22 cellular contexts compared by ENCODE assay signal in genomic region chr3:116524455-116524854, GRCh38.
DNase-seq lines count a peak whose midpoint lies in the region; TF ChIP-seq lines count a peak whose summit lies in the region.
"Had no signal": no experiment of that assay in that cellular context is flagged by ENCODE, and none has a peak within 500 bp of the region (broad histone marks: within the 10 kb centered on the region; RNA-seq: fewer than 3 reads in every experiment).

No MANE protein-coding gene starts in this region.

- no peak for TF ChIP-seq CTCF in fibroblast of mammary gland (conservative IDR thresholded peaks at IDR 0.05; ENCODE audit: control insufficient read depth, insufficient read depth, low read depth, low read length)
- TF ChIP-seq CTCF in right atrium auricular region (IDR thresholded peaks at IDR 0.05) = no peak

- H3K4me3 ChIP-seq in fibroblast of mammary gland (ENCODE audit: control insufficient read depth, low read depth, low read length) (no peak overlapping the region), right atrium auricular region (no peak overlapping the region)

- H3K36me3 ChIP-seq in right atrium auricular region = no peaks in the 10 kb centered on the region
- H3K36me3 ChIP-seq: BE2C had no signal

- no peaks in the 10 kb centered on the region for H3K9me3 ChIP-seq in right atrium auricular region
- H3K9me3 ChIP-seq: BE2C had no signal

- peak; percentile 28 for DNase-seq in AG08396 (ENCODE audit: low spot score)
- peak; percentile 33 for DNase-seq in HS-5 (ENCODE audit: low read depth)
- peak; percentile 2 for DNase-seq in amniotic epithelial cell (ENCODE audit: low read depth)
- peak; percentile 31 for DNase-seq in fibroblast of mammary gland (ENCODE audit: low read depth)
- no peak for DNase-seq in right atrium auricular region (ENCODE audit: low spot score)
- DNase-seq in NCI-H774 (lab: John Stamatoyannopoulos, UW) = no peak
- DNase-seq in NCI-H748 (lab: John Stamatoyannopoulos, UW; ENCODE audit: unreplicated experiment) = no peak
- DNase-seq: 8988T, BE2C, EL, GOT3, HCEC 1CT, NCI-H1105, NCI-H146, NCI-H2029 treated with DMSO at 0.1 percent for 48 hours, NCI-H226, NCI-H510A treated with DMSO at 0.1 percent for 48 hours, NCI-H82, Right ventricle myocardium superior, SW 1271 had no signal

- H3K4me1 ChIP-seq in right atrium auricular region = no peaks in the 10 kb centered on the region
- H3K4me1 ChIP-seq: BE2C had no signal

- H3K27ac ChIP-seq in right atrium auricular region = no peak overlapping the region
- H3K27ac ChIP-seq: HL-60, KMS-11 had no signal

- no peaks in the 10 kb centered on the region for H3K27me3 ChIP-seq in right atrium auricular region
- H3K27me3 ChIP-seq: BE2C had no signal

Comparison
In these comparisons a context has a peak if more than half of its experiments do, and no peak if none do; other contexts are left out.
1. DNase-seq: peak in AG08396 (single experiment), HS-5 (single experiment), amniotic epithelial cell (single experiment) and fibroblast of mammary gland (single experiment); none in right atrium auricular region (single experiment), NCI-H774 (single experiment) and NCI-H748 (single experiment).